In genomic region chr10:96271017-96271815, GRCh38 we compare ENCODE assay signal across 1 cellular context.
TF ChIP-seq lines count a peak whose summit lies in the region.

Gene BLNK (minus strand): TSS chr10:96271569. CDS start chr10:96271398, 171 bp downstream.

TF ChIP-seq in GM12878, 131 proteins besides CTCF, POLR2A, EP300 and RAD21 (continued from another document and continues in another):
- TF ChIP-seq, protein P1, sequence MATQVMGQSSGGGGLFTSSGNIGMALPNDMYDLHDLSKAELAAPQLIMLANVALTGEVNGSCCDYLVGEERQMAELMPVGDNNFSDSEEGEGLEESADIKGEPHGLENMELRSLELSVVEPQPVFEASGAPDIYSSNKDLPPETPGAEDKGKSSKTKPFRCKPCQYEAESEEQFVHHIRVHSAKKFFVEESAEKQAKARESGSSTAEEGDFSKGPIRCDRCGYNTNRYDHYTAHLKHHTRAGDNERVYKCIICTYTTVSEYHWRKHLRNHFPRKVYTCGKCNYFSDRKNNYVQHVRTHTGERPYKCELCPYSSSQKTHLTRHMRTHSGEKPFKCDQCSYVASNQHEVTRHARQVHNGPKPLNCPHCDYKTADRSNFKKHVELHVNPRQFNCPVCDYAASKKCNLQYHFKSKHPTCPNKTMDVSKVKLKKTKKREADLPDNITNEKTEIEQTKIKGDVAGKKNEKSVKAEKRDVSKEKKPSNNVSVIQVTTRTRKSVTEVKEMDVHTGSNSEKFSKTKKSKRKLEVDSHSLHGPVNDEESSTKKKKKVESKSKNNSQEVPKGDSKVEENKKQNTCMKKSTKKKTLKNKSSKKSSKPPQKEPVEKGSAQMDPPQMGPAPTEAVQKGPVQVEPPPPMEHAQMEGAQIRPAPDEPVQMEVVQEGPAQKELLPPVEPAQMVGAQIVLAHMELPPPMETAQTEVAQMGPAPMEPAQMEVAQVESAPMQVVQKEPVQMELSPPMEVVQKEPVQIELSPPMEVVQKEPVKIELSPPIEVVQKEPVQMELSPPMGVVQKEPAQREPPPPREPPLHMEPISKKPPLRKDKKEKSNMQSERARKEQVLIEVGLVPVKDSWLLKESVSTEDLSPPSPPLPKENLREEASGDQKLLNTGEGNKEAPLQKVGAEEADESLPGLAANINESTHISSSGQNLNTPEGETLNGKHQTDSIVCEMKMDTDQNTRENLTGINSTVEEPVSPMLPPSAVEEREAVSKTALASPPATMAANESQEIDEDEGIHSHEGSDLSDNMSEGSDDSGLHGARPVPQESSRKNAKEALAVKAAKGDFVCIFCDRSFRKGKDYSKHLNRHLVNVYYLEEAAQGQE (IDR thresholded peaks at IDR 0.05; ENCODE audit: low read depth, low read length): no peak
- TF ChIP-seq CBX3 (IDR thresholded peaks at IDR 0.05; ENCODE audit: borderline replicate concordance, low read depth) (no peak), ZSCAN29 (IDR thresholded peaks at IDR 0.05) (no peak), POU2F2 (IDR thresholded peaks at IDR 0.05; ENCODE audit: borderline replicate concordance, low read depth, low read length) (peak; percentile 87), PRDM15 (CRISPR knock-in tag; IDR thresholded peaks at IDR 0.05) (no peak), DPF2 (IDR thresholded peaks at IDR 0.05) (no peak), E2F8 (IDR thresholded peaks at IDR 0.05; ENCODE audit: low read depth, partially characterized antibody) (no peak), IKZF1 (conservative IDR thresholded peaks at IDR 0.05) (peak; percentile 73; the same call in 1 of the 2 replicates), ZNF384 (IDR thresholded peaks at IDR 0.05; ENCODE audit: borderline replicate concordance, low read depth, low read length) (no peak), PAX8 (IDR thresholded peaks at IDR 0.05) (no peak), SMARCA5 (IDR thresholded peaks at IDR 0.05) (no peak), HDAC6 (IDR thresholded peaks at IDR 0.05; ENCODE audit: unreplicated experiment) (no peak), IRF4 (IDR thresholded peaks at IDR 0.05; ENCODE audit: low read depth, low read length) (no peak), RAD51 (IDR thresholded peaks at IDR 0.05) (peak; percentile 90), YY1 (IDR thresholded peaks at IDR 0.05; ENCODE audit: low read depth, low read length) (peak; percentile 43; the same call in 1 of the 2 replicates), CBX5 (IDR thresholded peaks at IDR 0.05; ENCODE audit: low read depth) (0 out of 2 replicates have a peak, but pooled peaks have one; percentile 33), ASH2L (IDR thresholded peaks at IDR 0.05; ENCODE audit: borderline replicate concordance, low read depth) (no peak), ETV6 (conservative IDR thresholded peaks at IDR 0.05 in 1 of 2, IDR thresholded peaks at IDR 0.05 in 1 of 2; ENCODE audit: borderline replicate concordance in 1 of 2, low read depth in 1 of 2) (no peak), RB1 (IDR thresholded peaks at IDR 0.05; ENCODE audit: borderline replicate concordance) (no peak), CEBPZ (IDR thresholded peaks at IDR 0.05; ENCODE audit: low read depth, low read length) (no peak), SMAD1 (IDR thresholded peaks at IDR 0.05; ENCODE audit: low read depth, partially characterized antibody) (peak; percentile 88), HDGF (IDR thresholded peaks at IDR 0.05) (no peak), RBBP5 (conservative IDR thresholded peaks at IDR 0.05) (no peak), CHD4 (IDR thresholded peaks at IDR 0.05) (no peak), RELA (IDR thresholded peaks at IDR 0.05; ENCODE audit: borderline replicate concordance, partially characterized antibody) (no peak), EGR1 (IDR thresholded peaks at IDR 0.05; ENCODE audit: borderline replicate concordance in 1 of 2, low read depth in 2 of 2, low read length in 2 of 2) (no peak), ESRRA (IDR thresholded peaks at IDR 0.05; ENCODE audit: low read length) (no peak), PML (IDR thresholded peaks at IDR 0.05; ENCODE audit: low read length) (peak; percentile 96), POLR2AphosphoS2 (IDR thresholded peaks at IDR 0.05; ENCODE audit: low read depth, low read length) (peak; percentile 93), SUPT20H (IDR thresholded peaks at IDR 0.05; ENCODE audit: borderline replicate concordance, control insufficient read depth, low read depth, low read length) (no peak), NFXL1 (IDR thresholded peaks at IDR 0.05; ENCODE audit: borderline replicate concordance) (no peak), NFIC (IDR thresholded peaks at IDR 0.05; ENCODE audit: low read depth, low read length) (no peak; the same call in 1 of the 2 replicates), CREB1 (IDR thresholded peaks at IDR 0.05; ENCODE audit: low read depth) (no peak)
- TF ChIP-seq, protein P2, sequence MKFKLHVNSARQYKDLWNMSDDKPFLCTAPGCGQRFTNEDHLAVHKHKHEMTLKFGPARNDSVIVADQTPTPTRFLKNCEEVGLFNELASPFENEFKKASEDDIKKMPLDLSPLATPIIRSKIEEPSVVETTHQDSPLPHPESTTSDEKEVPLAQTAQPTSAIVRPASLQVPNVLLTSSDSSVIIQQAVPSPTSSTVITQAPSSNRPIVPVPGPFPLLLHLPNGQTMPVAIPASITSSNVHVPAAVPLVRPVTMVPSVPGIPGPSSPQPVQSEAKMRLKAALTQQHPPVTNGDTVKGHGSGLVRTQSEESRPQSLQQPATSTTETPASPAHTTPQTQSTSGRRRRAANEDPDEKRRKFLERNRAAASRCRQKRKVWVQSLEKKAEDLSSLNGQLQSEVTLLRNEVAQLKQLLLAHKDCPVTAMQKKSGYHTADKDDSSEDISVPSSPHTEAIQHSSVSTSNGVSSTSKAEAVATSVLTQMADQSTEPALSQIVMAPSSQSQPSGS (IDR thresholded peaks at IDR 0.05; ENCODE audit: low read length): peak; percentile 73; the same call in 1 of the 2 replicates
- TF ChIP-seq, protein P3, sequence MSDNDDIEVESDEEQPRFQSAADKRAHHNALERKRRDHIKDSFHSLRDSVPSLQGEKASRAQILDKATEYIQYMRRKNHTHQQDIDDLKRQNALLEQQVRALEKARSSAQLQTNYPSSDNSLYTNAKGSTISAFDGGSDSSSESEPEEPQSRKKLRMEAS (IDR thresholded peaks at IDR 0.05; ENCODE audit: low read depth, low read length): no peak; the same call in 1 of the 2 replicates
- TF ChIP-seq, protein P4, sequence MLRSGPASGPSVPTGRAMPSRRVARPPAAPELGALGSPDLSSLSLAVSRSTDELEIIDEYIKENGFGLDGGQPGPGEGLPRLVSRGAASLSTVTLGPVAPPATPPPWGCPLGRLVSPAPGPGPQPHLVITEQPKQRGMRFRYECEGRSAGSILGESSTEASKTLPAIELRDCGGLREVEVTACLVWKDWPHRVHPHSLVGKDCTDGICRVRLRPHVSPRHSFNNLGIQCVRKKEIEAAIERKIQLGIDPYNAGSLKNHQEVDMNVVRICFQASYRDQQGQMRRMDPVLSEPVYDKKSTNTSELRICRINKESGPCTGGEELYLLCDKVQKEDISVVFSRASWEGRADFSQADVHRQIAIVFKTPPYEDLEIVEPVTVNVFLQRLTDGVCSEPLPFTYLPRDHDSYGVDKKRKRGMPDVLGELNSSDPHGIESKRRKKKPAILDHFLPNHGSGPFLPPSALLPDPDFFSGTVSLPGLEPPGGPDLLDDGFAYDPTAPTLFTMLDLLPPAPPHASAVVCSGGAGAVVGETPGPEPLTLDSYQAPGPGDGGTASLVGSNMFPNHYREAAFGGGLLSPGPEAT (IDR thresholded peaks at IDR 0.05; ENCODE audit: low read depth): peak; percentile 73
- TF ChIP-seq, protein P5, sequence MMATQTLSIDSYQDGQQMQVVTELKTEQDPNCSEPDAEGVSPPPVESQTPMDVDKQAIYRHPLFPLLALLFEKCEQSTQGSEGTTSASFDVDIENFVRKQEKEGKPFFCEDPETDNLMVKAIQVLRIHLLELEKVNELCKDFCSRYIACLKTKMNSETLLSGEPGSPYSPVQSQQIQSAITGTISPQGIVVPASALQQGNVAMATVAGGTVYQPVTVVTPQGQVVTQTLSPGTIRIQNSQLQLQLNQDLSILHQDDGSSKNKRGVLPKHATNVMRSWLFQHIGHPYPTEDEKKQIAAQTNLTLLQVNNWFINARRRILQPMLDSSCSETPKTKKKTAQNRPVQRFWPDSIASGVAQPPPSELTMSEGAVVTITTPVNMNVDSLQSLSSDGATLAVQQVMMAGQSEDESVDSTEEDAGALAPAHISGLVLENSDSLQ (IDR thresholded peaks at IDR 0.05): no peak; the same call in 1 of the 2 replicates
- TF ChIP-seq, protein P6, sequence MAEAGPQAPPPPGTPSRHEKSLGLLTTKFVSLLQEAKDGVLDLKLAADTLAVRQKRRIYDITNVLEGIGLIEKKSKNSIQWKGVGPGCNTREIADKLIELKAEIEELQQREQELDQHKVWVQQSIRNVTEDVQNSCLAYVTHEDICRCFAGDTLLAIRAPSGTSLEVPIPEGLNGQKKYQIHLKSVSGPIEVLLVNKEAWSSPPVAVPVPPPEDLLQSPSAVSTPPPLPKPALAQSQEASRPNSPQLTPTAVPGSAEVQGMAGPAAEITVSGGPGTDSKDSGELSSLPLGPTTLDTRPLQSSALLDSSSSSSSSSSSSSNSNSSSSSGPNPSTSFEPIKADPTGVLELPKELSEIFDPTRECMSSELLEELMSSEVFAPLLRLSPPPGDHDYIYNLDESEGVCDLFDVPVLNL (IDR thresholded peaks at IDR 0.05; ENCODE audit: low read depth, low read length): no peak
- TF ChIP-seq, protein P7, sequence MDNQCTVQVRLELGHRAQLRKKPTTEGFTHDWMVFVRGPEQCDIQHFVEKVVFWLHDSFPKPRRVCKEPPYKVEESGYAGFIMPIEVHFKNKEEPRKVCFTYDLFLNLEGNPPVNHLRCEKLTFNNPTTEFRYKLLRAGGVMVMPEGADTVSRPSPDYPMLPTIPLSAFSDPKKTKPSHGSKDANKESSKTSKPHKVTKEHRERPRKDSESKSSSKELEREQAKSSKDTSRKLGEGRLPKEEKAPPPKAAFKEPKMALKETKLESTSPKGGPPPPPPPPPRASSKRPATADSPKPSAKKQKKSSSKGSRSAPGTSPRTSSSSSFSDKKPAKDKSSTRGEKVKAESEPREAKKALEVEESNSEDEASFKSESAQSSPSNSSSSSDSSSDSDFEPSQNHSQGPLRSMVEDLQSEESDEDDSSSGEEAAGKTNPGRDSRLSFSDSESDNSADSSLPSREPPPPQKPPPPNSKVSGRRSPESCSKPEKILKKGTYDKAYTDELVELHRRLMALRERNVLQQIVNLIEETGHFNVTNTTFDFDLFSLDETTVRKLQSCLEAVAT (IDR thresholded peaks at IDR 0.05): peak; percentile 92
